In genomic region chr11:9138612-9139579, GRCh38 we compare ENCODE assay signal across 8 cellular contexts. TPM values are rescaled to one million over a fixed set of nuclear protein-coding genes. Genes with fewer than 3 reads are reported as not detected.
DNase-seq lines count a peak whose midpoint lies in the region; ATAC-seq and TF ChIP-seq lines count a peak whose summit lies in the region.

No MANE protein-coding gene starts in this region.

- CTCF ChIA-PET in activated naive CD4-positive, alpha-beta T cell treated with anti-CD3 and anti-CD28 coated beads, Interleukin-2, amount 10 ng/mL, durations not matched to agents 7 days and 5 days (lab: Charles Lee), result interaction anchor here (0.9 to 6.3 kb wide), 20 partner anchors 11 to 368 kb away, joined by 3 to 158 read pairs (median 5); partner anchors contain the start of gene TMEM9B
- CTCF ChIA-PET in PC-9 (lab: Charles Lee), result interaction anchor here (0.6 to 0.7 kb wide), 2 partner anchors 227 to 450 kb away, joined by 3 to 4 read pairs; no protein-coding TSS in a partner anchor

- peaks cover 26% of the 10 kb centered on the region for H3K4me1 Mint-ChIP-seq in activated naive CD4-positive, alpha-beta T cell treated with anti-CD3 and anti-CD28 coated beads, Interleukin-2, amount 10 ng/mL, durations not matched to agents 7 days and 5 days

- intact Hi-C loops in PC-9 (cut with micrococcal nuclease; ENCODE audit: unreplicated experiment), result loop anchor here (1.0 to 5.0 kb wide), 3 partner anchors 122 to 227 kb away; partner anchors contain the start of genes AKIP1 and TMEM9B

- H4K20me1 ChIP-seq in PC-9 (ENCODE audit: insufficient read depth), result no peaks in the 10 kb centered on the region

- peak; percentile 30 for DNase-seq in activated naive CD4-positive, alpha-beta T cell treated with Interleukin-2 at 50 U/mL for 16 hours
- no peak for DNase-seq in activated naive CD4-positive, alpha-beta T cell treated with anti-CD3 and anti-CD28 coated beads, Interleukin-2, amount 10 ng/mL, durations not matched to agents 7 days and 5 days
- DNase-seq in PC-9, result peak; percentile 52 to 95
- DNase-seq in choroid plexus epithelial cell (ENCODE audit: low read depth), result peak; percentile 86
- no peak for DNase-seq in activated gamma-delta T cell (lab: John Stamatoyannopoulos, UW)

- no peak for TF ChIP-seq CTCF in PC-9 (conservative IDR thresholded peaks at IDR 0.05)
- TF ChIP-seq CTCF in choroid plexus epithelial cell (conservative IDR thresholded peaks at IDR 0.05; ENCODE audit: low read depth, low read length), result no peak
- no peak for TF ChIP-seq CTCF in neutrophil (IDR thresholded peaks at IDR 0.05)

- POLR2A ChIA-PET in PC-9 (lab: Charles Lee; ENCODE audit: unreplicated experiment), result interaction anchor here (0.6 kb wide), 1 partner anchor 9 kb away, joined by 5 read pairs; no protein-coding TSS in a partner anchor

- H3K36me3 ChIP-seq in PC-9 (ENCODE audit: low read depth), result no peaks in the 10 kb centered on the region
- peaks cover 94% of the 10 kb centered on the region for H3K36me3 ChIP-seq in neutrophil

- H3K9me3 Mint-ChIP-seq in activated naive CD4-positive, alpha-beta T cell treated with anti-CD3 and anti-CD28 coated beads, Interleukin-2, amount 10 ng/mL, durations not matched to agents 7 days and 5 days, result no peaks in the 10 kb centered on the region

- no peaks in the 10 kb centered on the region for H3K27me3 Mint-ChIP-seq in activated naive CD4-positive, alpha-beta T cell treated with anti-CD3 and anti-CD28 coated beads, Interleukin-2, amount 10 ng/mL, durations not matched to agents 7 days and 5 days

- H3K4me3 Mint-ChIP-seq in activated naive CD4-positive, alpha-beta T cell treated with anti-CD3 and anti-CD28 coated beads, Interleukin-2, amount 10 ng/mL, durations not matched to agents 7 days and 5 days, result no peak overlapping the region

- ATAC-seq in GM19463 (IDR thresholded peaks at IDR 0.05; ENCODE audit: unreplicated experiment) (no peak), GM21528 (IDR thresholded peaks at IDR 0.05; ENCODE audit: low FRiP score, unreplicated experiment) (no peak)

- H3F3A ChIP-seq in PC-9 (ENCODE audit: insufficient read depth, low read depth), result peaks cover 17% of the 10 kb centered on the region

- H3K4me1 ChIP-seq in PC-9 (replicated peaks; ENCODE audit: insufficient read depth) (peaks cover 40% of the 10 kb centered on the region), neutrophil (ENCODE audit: control insufficient read depth in 1 of 2, insufficient read depth in 1 of 2, low read depth in 1 of 2, low read length in 1 of 2) (no peaks in the 10 kb centered on the region)

- no peak overlapping the region for H2AFZ ChIP-seq in PC-9

- H3K27me3 ChIP-seq in PC-9 (ENCODE audit: insufficient read depth, low read depth), result no peaks in the 10 kb centered on the region
- no peaks in the 10 kb centered on the region for H3K27me3 ChIP-seq in neutrophil

- H3K27ac ChIP-seq in PC-9, result peak overlapping the region; percentile 59
- H3K27ac ChIP-seq in neutrophil, result peak overlapping the region; percentile 39

- no peak overlapping the region for H3K27ac Mint-ChIP-seq in activated naive CD4-positive, alpha-beta T cell treated with anti-CD3 and anti-CD28 coated beads, Interleukin-2, amount 10 ng/mL, durations not matched to agents 7 days and 5 days

- BruUV-seq in PC-9 (replicated peaks; lab: Mats Ljungman, UMichigan), result no TSS peak

- H3K36me3 Mint-ChIP-seq in activated naive CD4-positive, alpha-beta T cell treated with anti-CD3 and anti-CD28 coated beads, Interleukin-2, amount 10 ng/mL, durations not matched to agents 7 days and 5 days, result peaks cover 42% of the 10 kb centered on the region

- H3K9me3 ChIP-seq in PC-9 (ENCODE audit: insufficient read depth, low read depth) (no peaks in the 10 kb centered on the region), neutrophil (no peaks in the 10 kb centered on the region)

- peak overlapping the region; percentile 67 for H3K4me2 ChIP-seq in PC-9

- H3K79me2 ChIP-seq in PC-9 (ENCODE audit: low read depth), result no peaks in the 10 kb centered on the region

- H3K9me2 ChIP-seq in PC-9 (ENCODE audit: insufficient read depth), result no peaks in the 10 kb centered on the region

- H3K4me3 ChIP-seq in PC-9, result no peak overlapping the region; the same call in 1 of the 2 replicates
- H3K4me3 ChIP-seq in choroid plexus epithelial cell (ENCODE audit: low read depth, low read length), result no peak overlapping the region
- H3K4me3 ChIP-seq in neutrophil (ENCODE audit: low read depth in 1 of 2, low read length in 1 of 2), result no peak overlapping the region

RNA-seq across cellular contexts. Expression of gene SCUBE2, which starts 47.5 kb away (rescaled TPM):
- total RNA-seq in PC-9 (2021), result not detected in 2 replicates

Comparison
In these comparisons a context has a peak if more than half of its experiments do, and no peak if none do; other contexts are left out.
1. DNase-seq: peak in activated naive CD4-positive, alpha-beta T cell treated with Interleukin-2 at 50 U/mL for 16 hours (single experiment), PC-9 (2 of 2) and choroid plexus epithelial cell (single experiment); none in activated naive CD4-positive, alpha-beta T cell treated with anti-CD3 and anti-CD28 coated beads, Interleukin-2, amount 10 ng/mL, durations not matched to agents 7 days and 5 days (single experiment) and activated gamma-delta T cell (single experiment).